ENCODE assay signal across 1 cellular context in genomic region chrX:45274576-45274975, GRCh38.
TF ChIP-seq lines count a peak whose summit lies in the region.

No MANE protein-coding gene starts in this region.

TF ChIP-seq in IMR-90, 13 proteins besides CTCF, POLR2A, EP300 and RAD21 (continued from another document):
- no peak for TF ChIP-seq NFE2L2 (IDR thresholded peaks at IDR 0.05; ENCODE audit: low read depth, low read length)
